ENCODE assay signal across 7 cellular contexts in genomic region chr18:31942999-31943894, GRCh38.
DNase-seq lines count a peak whose midpoint lies in the region; ATAC-seq, FAIRE-seq and TF ChIP-seq lines count a peak whose summit lies in the region.

TSS of gene TRAPPC8 (minus strand) at chr18:31943128. CDS start at chr18:31942764, 364 bp downstream.

- ATAC-seq in HG02981 (IDR thresholded peaks at IDR 0.05; ENCODE audit: unreplicated experiment) = peak; percentile 80

- peak; percentile 12 for TF ChIP-seq CTCF in retinal pigment epithelial cell (conservative IDR thresholded peaks at IDR 0.05; ENCODE audit: low read depth, low read length)

- DNase-seq in GM18507 (ENCODE audit: extremely low spot score, insufficient read length, low read depth) = peak; percentile 85
- DNase-seq in NCI-H2029 treated with DMSO at 0.1 percent for 48 hours (lab: John Stamatoyannopoulos, UW) = peak; percentile 92
- peak; percentile 86 for DNase-seq in T-helper 9 cell
- peak; percentile 99 for DNase-seq in astrocyte of the hippocampus (ENCODE audit: low read depth, low spot score)
- DNase-seq in hippocampal formation (lab: John Stamatoyannopoulos, UW) = peak; percentile 98 to 99
- peak; percentile 97 for DNase-seq in retinal pigment epithelial cell (ENCODE audit: low read depth)

- FAIRE-seq in GM18507 (lab: Jason Lieb, UNC) = peak; percentile 92

- peak within 1 kb of the TSS; percentile 91 for H3K4me3 ChIP-seq in retinal pigment epithelial cell (ENCODE audit: low read length)

Comparison
In these comparisons a context has a peak if more than half of its experiments do, and no peak if none do; other contexts are left out.
1. Peak in every context shown above with its lines: DNase-seq, ATAC-seq and H3K4me3 ChIP-seq.